Comparison of ENCODE assay signal across 22 cellular contexts in the genomic region with DNA sequence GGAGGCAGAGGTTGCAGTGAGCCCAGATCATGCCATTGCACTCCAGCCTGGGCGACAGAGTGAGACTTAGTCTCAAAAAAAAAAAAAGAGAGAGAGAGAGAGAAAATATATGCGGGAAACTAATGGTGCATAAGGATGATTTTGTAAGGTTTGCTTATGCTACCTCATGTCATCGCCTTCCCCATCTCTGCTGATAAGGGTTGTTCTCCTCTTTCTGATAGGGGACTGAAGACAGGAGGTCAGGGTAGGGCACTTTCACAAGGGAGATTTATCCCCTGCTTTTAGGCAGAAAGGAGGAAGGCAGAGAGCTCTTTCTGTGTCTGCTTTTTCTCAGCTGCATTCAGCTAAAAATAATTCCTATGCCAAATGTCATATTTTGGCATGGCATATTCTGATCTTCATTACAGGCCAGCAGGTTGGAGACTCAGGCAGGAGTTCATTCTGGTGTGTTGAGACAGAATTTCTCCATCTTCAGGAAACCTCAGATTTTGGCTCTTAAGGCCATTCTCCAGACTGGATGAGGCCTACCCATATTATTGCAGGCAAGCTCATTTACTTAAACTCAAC.
DNase-seq lines count a peak whose midpoint lies in the region; ATAC-seq lines count a peak whose summit lies in the region.
"Had no signal": no experiment of that assay in that cellular context is flagged by ENCODE, and none has a peak within 500 bp of the region (broad histone marks: within the 10 kb centered on the region; RNA-seq: fewer than 3 reads in every experiment).

No MANE protein-coding gene starts in this region.

- ATAC-seq in GM18519 (IDR thresholded peaks at IDR 0.05; ENCODE audit: low FRiP score, unreplicated experiment) (no peak), GM19463 (IDR thresholded peaks at IDR 0.05; ENCODE audit: unreplicated experiment) (no peak)
- ATAC-seq: HCT116 had no signal

- CTCF ChIA-PET in activated CD4-positive, alpha-beta memory T cell treated with anti-CD3 and anti-CD28 coated beads, Interleukin-2, amount 10 ng/mL, durations not matched to agents 7 days and 5 days (lab: Charles Lee), result interaction anchor here (2.4 kb wide), 1 partner anchor 10 kb away, joined by 6 read pairs; no protein-coding TSS in a partner anchor
- CTCF ChIA-PET in activated CD4-positive, alpha-beta memory T cell treated with anti-CD3 and anti-CD28 coated beads for 36 hours (lab: Charles Lee), result interaction anchor here (0.8 kb wide), 1 partner anchor 10 kb away, joined by 3 read pairs; no protein-coding TSS in a partner anchor

- peaks cover 69% of the 10 kb centered on the region for H3K4me1 Mint-ChIP-seq in activated CD4-positive, alpha-beta memory T cell treated with anti-CD3 and anti-CD28 coated beads, Interleukin-2, amount 10 ng/mL, durations not matched to agents 7 days and 5 days
- H3K4me1 Mint-ChIP-seq in activated CD4-positive, alpha-beta memory T cell treated with anti-CD3 and anti-CD28 coated beads for 36 hours (ENCODE audit: low read depth), result peaks cover 15% of the 10 kb centered on the region

- peak overlapping the region; percentile 14 for H3K27ac ChIP-seq in rectal smooth muscle tissue (ENCODE audit: low read depth, low read length)
- no peak overlapping the region for H3K27ac ChIP-seq in effector memory CD4-positive, alpha-beta T cell (ENCODE audit: insufficient read depth, low read length, poor library complexity, severe bottlenecking)

- H3K36me3 ChIP-seq in rectal smooth muscle tissue (ENCODE audit: control insufficient read depth, insufficient read depth, low read length), result no peaks in the 10 kb centered on the region
- H3K36me3 ChIP-seq in effector memory CD4-positive, alpha-beta T cell (ENCODE audit: control insufficient read depth, insufficient read depth, low read length), result no peaks in the 10 kb centered on the region
- H3K36me3 ChIP-seq: BE2C had no signal

- no peak overlapping the region for H3K4me3 ChIP-seq in rectal smooth muscle tissue (ENCODE audit: low read length)
- no peak overlapping the region for H3K4me3 ChIP-seq in effector memory CD4-positive, alpha-beta T cell (ENCODE audit: insufficient read depth, low read depth, low read length, poor library complexity, severe bottlenecking)

- H3K4me1 ChIP-seq in rectal smooth muscle tissue (ENCODE audit: control insufficient read depth, insufficient read depth, low read length), result peaks cover 4% of the 10 kb centered on the region
- H3K4me1 ChIP-seq in effector memory CD4-positive, alpha-beta T cell (ENCODE audit: control insufficient read depth, insufficient read depth, low read length, poor library complexity, severe bottlenecking), result no peaks in the 10 kb centered on the region
- H3K4me1 ChIP-seq: BE2C had no signal

- no peaks in the 10 kb centered on the region for H3K27me3 Mint-ChIP-seq in activated CD4-positive, alpha-beta memory T cell treated with anti-CD3 and anti-CD28 coated beads, Interleukin-2, amount 10 ng/mL, durations not matched to agents 7 days and 5 days
- peaks cover 4% of the 10 kb centered on the region for H3K27me3 Mint-ChIP-seq in activated CD4-positive, alpha-beta memory T cell treated with anti-CD3 and anti-CD28 coated beads for 36 hours
- H3K27me3 Mint-ChIP-seq: CD4-positive, alpha-beta T cell; IgD-negative memory B cell had no signal

- no peaks in the 10 kb centered on the region for H3K9me3 ChIP-seq in effector memory CD4-positive, alpha-beta T cell (ENCODE audit: control insufficient read depth, low read length)
- H3K9me3 ChIP-seq: BE2C had no signal

- intact Hi-C loops in activated CD4-positive, alpha-beta memory T cell treated with anti-CD3 and anti-CD28 coated beads for 36 hours (cut with micrococcal nuclease), result no loop called here

- no peak overlapping the region for H3K4me3 Mint-ChIP-seq in activated CD4-positive, alpha-beta memory T cell treated with anti-CD3 and anti-CD28 coated beads, Interleukin-2, amount 10 ng/mL, durations not matched to agents 7 days and 5 days
- no peak overlapping the region for H3K4me3 Mint-ChIP-seq in activated CD4-positive, alpha-beta memory T cell treated with anti-CD3 and anti-CD28 coated beads for 36 hours
- H3K4me3 Mint-ChIP-seq: CD4-positive, alpha-beta T cell; IgD-negative memory B cell had no signal

- POLR2A ChIA-PET in activated CD4-positive, alpha-beta memory T cell treated with anti-CD3 and anti-CD28 coated beads, Interleukin-2, amount 10 ng/mL, durations not matched to agents 7 days and 5 days (lab: Charles Lee), result interaction anchor here (0.5 to 4.1 kb wide), 9 partner anchors 9 to 654 kb away, joined by 3 to 21 read pairs (median 3); a partner anchor contains a TSS
- POLR2A ChIA-PET in activated CD4-positive, alpha-beta memory T cell treated with anti-CD3 and anti-CD28 coated beads for 36 hours (lab: Charles Lee), result interaction anchor here (1.2 to 1.6 kb wide), 3 partner anchors 9 to 39 kb away, joined by 3 to 4 read pairs (median 4); no protein-coding TSS in a partner anchor

- DNase-seq in activated CD4-positive, alpha-beta memory T cell treated with anti-CD3 and anti-CD28 coated beads, Interleukin-2, amount 10 ng/mL, durations not matched to agents 7 days and 5 days, result no peak
- DNase-seq in activated CD4-positive, alpha-beta memory T cell treated with anti-CD3 and anti-CD28 coated beads for 36 hours, result no peak
- DNase-seq in G401 (ENCODE audit: low spot score) (peak; percentile 88), cerebellar cortex (ENCODE audit: low spot score) (peak; percentile 87)
- DNase-seq in effector memory CD4-positive, alpha-beta T cell, result no peak
- DNase-seq: BE2C; CD4-positive, alpha-beta T cell; EL; GOT3; Kasumi-1; MM.1S; NCI-H1092 treated with DMSO at 0.1 percent for 48 hours; NCI-H2081 treated with DMSO at 0.1 percent for 48 hours; NCI-H510A; NCI-H748 treated with DMSO at 0.1 percent for 48 hours; OCI-M1; SHP77 treated with DMSO at 0.1 percent for 48 hours had no signal

- peaks cover 87% of the 10 kb centered on the region for H3K36me3 Mint-ChIP-seq in activated CD4-positive, alpha-beta memory T cell treated with anti-CD3 and anti-CD28 coated beads, Interleukin-2, amount 10 ng/mL, durations not matched to agents 7 days and 5 days (ENCODE audit: low read depth)
- peaks cover 3% of the 10 kb centered on the region for H3K36me3 Mint-ChIP-seq in activated CD4-positive, alpha-beta memory T cell treated with anti-CD3 and anti-CD28 coated beads for 36 hours
- H3K36me3 Mint-ChIP-seq: IgD-negative memory B cell had no signal

- no peaks in the 10 kb centered on the region for H3K27me3 ChIP-seq in rectal smooth muscle tissue (ENCODE audit: control insufficient read depth, insufficient read depth, low read length)
- no peaks in the 10 kb centered on the region for H3K27me3 ChIP-seq in effector memory CD4-positive, alpha-beta T cell (replicated peaks; ENCODE audit: control insufficient read depth, insufficient read depth, low read length, poor library complexity, severe bottlenecking)

- peak overlapping the region; percentile 11 for H3K27ac Mint-ChIP-seq in activated CD4-positive, alpha-beta memory T cell treated with anti-CD3 and anti-CD28 coated beads, Interleukin-2, amount 10 ng/mL, durations not matched to agents 7 days and 5 days
- no peak overlapping the region for H3K27ac Mint-ChIP-seq in activated CD4-positive, alpha-beta memory T cell treated with anti-CD3 and anti-CD28 coated beads for 36 hours
- H3K27ac Mint-ChIP-seq: CD4-positive, alpha-beta T cell had no signal

- in situ Hi-C loops in G401 (cut with HindIII; ENCODE audit: low sequenced_read_pairs), result no loop called here

- H3K9me3 Mint-ChIP-seq in activated CD4-positive, alpha-beta memory T cell treated with anti-CD3 and anti-CD28 coated beads, Interleukin-2, amount 10 ng/mL, durations not matched to agents 7 days and 5 days, result peaks cover 11% of the 10 kb centered on the region
- H3K9me3 Mint-ChIP-seq in activated CD4-positive, alpha-beta memory T cell treated with anti-CD3 and anti-CD28 coated beads for 36 hours, result no peaks in the 10 kb centered on the region
- H3K9me3 Mint-ChIP-seq: CD4-positive, alpha-beta T cell had no signal

- no peak overlapping the region for H3K9ac ChIP-seq in rectal smooth muscle tissue (ENCODE audit: low read length)

Comparison
In these comparisons a context has a peak if more than half of its experiments do, and no peak if none do; other contexts are left out.
1. DNase-seq: peak in G401 (single experiment) and cerebellar cortex (single experiment); none in activated CD4-positive, alpha-beta memory T cell treated with anti-CD3 and anti-CD28 coated beads, Interleukin-2, amount 10 ng/mL, durations not matched to agents 7 days and 5 days (single experiment), activated CD4-positive, alpha-beta memory T cell treated with anti-CD3 and anti-CD28 coated beads for 36 hours (single experiment) and effector memory CD4-positive, alpha-beta T cell (0 of 3).